12 cellular contexts compared by ENCODE assay signal in genomic region chr1:9852410-9853301, GRCh38. TPM values are rescaled to one million over a fixed set of nuclear protein-coding genes. Genes with fewer than 3 reads are reported as not detected.
DNase-seq lines count a peak whose midpoint lies in the region; ATAC-seq and TF ChIP-seq lines count a peak whose summit lies in the region.
"Had no signal": no experiment of that assay in that cellular context is flagged by ENCODE, and none has a peak within 500 bp of the region (broad histone marks: within the 10 kb centered on the region; RNA-seq: fewer than 3 reads in every experiment).

No MANE protein-coding gene starts in this region.

- H3K27ac ChIP-seq in cingulate gyrus (ENCODE audit: low read depth, low read length) = peak overlapping the region; percentile 99
- H3K27ac ChIP-seq in neural progenitor cell = no peak overlapping the region
- H3K27ac ChIP-seq: esophagus squamous epithelium, thyroid gland had no signal

- no peak overlapping the region for H3K4me2 ChIP-seq in neural progenitor cell

- H3K4me1 Mint-ChIP-seq in neural progenitor cell = peaks cover 19% of the 10 kb centered on the region
- H3K4me1 Mint-ChIP-seq: activated CD8-positive, alpha-beta memory T cell treated with anti-CD3 and anti-CD28 coated beads, Interleukin-2, amount 10 ng/mL, durations not matched to agents 7 days and 5 days had no signal

- H3K27me3 Mint-ChIP-seq in neural progenitor cell (ENCODE audit: insufficient read depth, low read depth) = no peaks in the 10 kb centered on the region
- H3K27me3 Mint-ChIP-seq: activated CD8-positive, alpha-beta memory T cell treated with anti-CD3 and anti-CD28 coated beads, Interleukin-2, amount 10 ng/mL, durations not matched to agents 7 days and 5 days had no signal

- H3K4me3 ChIP-seq in neural progenitor cell = no peak overlapping the region
- H3K4me3 ChIP-seq: esophagus squamous epithelium, thyroid gland had no signal

- H3K36me3 Mint-ChIP-seq in neural progenitor cell = peaks cover 17% of the 10 kb centered on the region

- H3K9me3 ChIP-seq in neural progenitor cell (ENCODE audit: low read depth) = no peaks in the 10 kb centered on the region
- H3K9me3 ChIP-seq: thyroid gland had no signal

- no peak for TF ChIP-seq CTCF in neural progenitor cell (IDR thresholded peaks at IDR 0.05)

- H3K9ac ChIP-seq in neural progenitor cell = no peak overlapping the region

- peaks cover 7% of the 10 kb centered on the region for H3K9me3 Mint-ChIP-seq in neural progenitor cell

- H3K4me3 Mint-ChIP-seq in neural progenitor cell = no peak overlapping the region
- H3K4me3 Mint-ChIP-seq: activated CD8-positive, alpha-beta memory T cell treated with anti-CD3 and anti-CD28 coated beads, Interleukin-2, amount 10 ng/mL, durations not matched to agents 7 days and 5 days had no signal

- no peaks in the 10 kb centered on the region for H3K27me3 ChIP-seq in neural progenitor cell
- H3K27me3 ChIP-seq: esophagus squamous epithelium, thyroid gland had no signal

- peaks cover 18% of the 10 kb centered on the region for H3K4me1 ChIP-seq in neural progenitor cell
- H3K4me1 ChIP-seq: esophagus squamous epithelium, thyroid gland had no signal

- H3K36me3 ChIP-seq in neural progenitor cell = no peaks in the 10 kb centered on the region
- H3K36me3 ChIP-seq: thyroid gland had no signal

- H3F3A ChIP-seq in neural progenitor cell (ENCODE audit: low read depth) = peaks cover 24% of the 10 kb centered on the region

- no peak overlapping the region for H2AFZ ChIP-seq in neural progenitor cell (replicated peaks)

- H3K79me2 ChIP-seq in neural progenitor cell (ENCODE audit: low read depth) = no peaks in the 10 kb centered on the region

- ATAC-seq in HG02884 (IDR thresholded peaks at IDR 0.05; ENCODE audit: unreplicated experiment) = no peak
- ATAC-seq in GM19351 (IDR thresholded peaks at IDR 0.05; ENCODE audit: unreplicated experiment) = no peak
- no peak for ATAC-seq in HG03520 (IDR thresholded peaks at IDR 0.05; ENCODE audit: unreplicated experiment)
- ATAC-seq: activated CD8-positive, alpha-beta memory T cell treated with anti-CD3 and anti-CD28 coated beads, Interleukin-2, amount 10 ng/mL, durations not matched to agents 7 days and 5 days had no signal

- H4K20me1 ChIP-seq in neural progenitor cell (ENCODE audit: low read depth) = no peaks in the 10 kb centered on the region

- DNase-seq in Daoy (ENCODE audit: low read depth) = peak; percentile 52
- peak; percentile 95 for DNase-seq in NCI-H446 treated with DMSO at 0.1 percent for 48 hours (lab: John Stamatoyannopoulos, UW)
- DNase-seq in neural progenitor cell (ENCODE audit: low spot score) = no peak
- DNase-seq in Kasumi-1 (lab: John Stamatoyannopoulos, UW) = no peak
- DNase-seq: activated CD8-positive, alpha-beta memory T cell treated with anti-CD3 and anti-CD28 coated beads, Interleukin-2, amount 10 ng/mL, durations not matched to agents 7 days and 5 days; esophagus squamous epithelium; NK-92 treated with Interleukin-12 subunit alpha and Interleukin-12 subunit beta, amount 100 ng/mL, for 24 hours; thyroid gland had no signal

- peak overlapping the region; percentile 28 for H3K27ac Mint-ChIP-seq in neural progenitor cell
- H3K27ac Mint-ChIP-seq: activated CD8-positive, alpha-beta memory T cell treated with anti-CD3 and anti-CD28 coated beads, Interleukin-2, amount 10 ng/mL, durations not matched to agents 7 days and 5 days had no signal

RNA-seq across cellular contexts. Expression of gene CLSTN1, which starts 28.9 kb away (rescaled TPM):
- total RNA-seq in Daoy (2014; rRNA removed; shearing (Covaris generic)) = 37.5 and 41.7 TPM in 2 replicates
- 75.4 and 112 TPM in 2 replicates for total RNA-seq in neural progenitor cell (ENCODE audit: low replicate concordance)

RNA-seq across cellular contexts. Expression of gene CTNNBIP1, which starts 57.4 kb away (rescaled TPM):
- total RNA-seq in Daoy (2014; rRNA removed; shearing (Covaris generic)) = 17.0 and 24.3 TPM in 2 replicates
- 68.8 and 96.0 TPM in 2 replicates for total RNA-seq in neural progenitor cell (ENCODE audit: low replicate concordance)

Comparison
In these comparisons a context has a peak if more than half of its experiments do, and no peak if none do; other contexts are left out.
1. DNase-seq: peak in Daoy (single experiment) and NCI-H446 treated with DMSO at 0.1 percent for 48 hours (single experiment); none in neural progenitor cell (single experiment) and Kasumi-1 (0 of 2).